Comparison of ENCODE assay signal across 32 cellular contexts in the genomic region with DNA sequence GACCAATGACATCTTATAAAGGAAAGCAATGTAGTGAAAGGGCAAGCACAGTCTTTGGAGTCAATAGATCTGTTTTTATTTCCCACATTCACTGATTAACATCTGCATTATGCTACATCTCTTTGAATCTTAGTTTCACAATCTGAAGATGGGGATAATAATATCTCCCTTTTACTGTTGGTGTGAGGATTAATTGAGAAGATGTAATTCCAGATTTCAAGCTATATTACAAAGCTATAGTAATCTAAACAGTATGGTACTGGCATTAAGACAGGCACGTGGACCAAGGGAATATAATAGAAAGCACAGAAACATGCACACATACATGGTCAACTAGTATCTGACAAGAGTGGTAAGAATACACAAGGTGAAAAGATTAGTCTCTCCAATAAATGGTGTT. TPM values are rescaled to one million over a fixed set of nuclear protein-coding genes. Genes with fewer than 3 reads are reported as not detected.
"Had no signal": no experiment of that assay in that cellular context is flagged by ENCODE, and none has a peak within 500 bp of the region (broad histone marks: within the 10 kb centered on the region; RNA-seq: fewer than 3 reads in every experiment).

No MANE protein-coding gene starts in this region.

- H3K4me1 ChIP-seq: adrenal gland, body of pancreas, esophagus muscularis mucosa, foreskin keratinocyte, gastrocnemius medialis had no signal

- FAIRE-seq: colon had no signal

- H3K27ac ChIP-seq: adrenal gland, body of pancreas, esophagus muscularis mucosa, foreskin keratinocyte, gastrocnemius medialis, heart left ventricle had no signal

- DNase-seq: activated CD4-positive, alpha-beta memory T cell treated with anti-CD3 and anti-CD28 coated beads for 36 hours; activated CD4-positive, alpha-beta T cell treated with anti-CD3 and anti-CD28 coated beads for 36 hours; activated CD4-positive, alpha-beta T cell treated with anti-CD3 and anti-CD28 coated beads, Interleukin-2, amount 10 ng/mL, durations not matched to agents 24 days and 14 days; activated CD4-positive, CD25-positive, alpha-beta regulatory T cell; activated CD4-positive, CD25-positive, alpha-beta regulatory T cell treated with anti-CD3 and anti-CD28 coated beads, Interleukin-2, amount 50 U/mL, for 72 hours; activated CD8-positive, alpha-beta memory T cell treated with anti-CD3 and anti-CD28 coated beads, Interleukin-2, amount 10 ng/mL, durations not matched to agents 7 days and 5 days; activated CD8-positive, alpha-beta memory T cell treated with anti-CD3 and anti-CD28 coated beads, Interleukin-2, amount 50 U/mL, for 4 hours; activated CD8-positive, alpha-beta T cell treated with anti-CD3 and anti-CD28 coated beads, Interleukin-2, amount 10 ng/mL, durations not matched to agents 7 days and 5 days; activated effector memory CD4-positive, alpha-beta T cell treated with anti-CD3 and anti-CD28 coated beads, Interleukin-2, amount 50 U/mL, for 16 hours; activated naive CD4-positive, alpha-beta T cell treated with anti-CD3 and anti-CD28 coated beads for 36 hours; activated naive CD8-positive, alpha-beta T cell treated with anti-CD3 and anti-CD28 coated beads for 36 hours; activated naive CD8-positive, alpha-beta T cell treated with anti-CD3 and anti-CD28 coated beads, Interleukin-2, amount 50 U/mL, for 24 hours; activated T-cell treated with anti-CD3 and anti-CD28 coated beads, Interleukin-2, amount 50 U/mL, for 1 hour; activated T-cell treated with anti-CD3 and anti-CD28 coated beads, Interleukin-2, amount 50 U/mL, for 48 hours; adrenal gland; amygdala; aorta; body of pancreas; caudate nucleus; cortex of kidney; dermis blood vessel endothelial cell; effector CD4-positive, alpha-beta T cell; effector memory CD8-positive, alpha-beta T cell; erythroblast; foreskin keratinocyte; gastrocnemius medialis; glutamatergic neuron; heart left ventricle; T-helper 17 cell; T1000 had no signal

- H3K4me3 ChIP-seq: adrenal gland, body of pancreas, esophagus muscularis mucosa, gastrocnemius medialis, heart left ventricle had no signal

- H3K36me3 ChIP-seq: adrenal gland, gastrocnemius medialis had no signal

- ATAC-seq: activated CD4-positive, alpha-beta T cell treated with anti-CD3 and anti-CD28 coated beads for 36 hours; activated CD8-positive, alpha-beta memory T cell treated with anti-CD3 and anti-CD28 coated beads, Interleukin-2, amount 10 ng/mL, durations not matched to agents 7 days and 5 days; activated CD8-positive, alpha-beta T cell treated with anti-CD3 and anti-CD28 coated beads, Interleukin-2, amount 10 ng/mL, durations not matched to agents 7 days and 5 days; activated naive CD8-positive, alpha-beta T cell treated with anti-CD3 and anti-CD28 coated beads, Interleukin-2, amount 50 U/mL, for 24 hours; body of pancreas; effector memory CD8-positive, alpha-beta T cell; foreskin keratinocyte; gastrocnemius medialis; heart left ventricle; T-helper 17 cell had no signal

- H3K27me3 ChIP-seq: adrenal gland, body of pancreas, esophagus muscularis mucosa, gastrocnemius medialis, heart left ventricle had no signal

- H3K9me3 ChIP-seq: adrenal gland, body of pancreas, esophagus muscularis mucosa, gastrocnemius medialis had no signal

RNA-seq across cellular contexts. Expression of a gene that starts 45.3 kb away (rescaled TPM):
- total RNA-seq: dermis blood vessel endothelial cell had no signal
